19 cellular contexts compared by ENCODE assay signal in genomic region chr3:144167634-144168033, GRCh38.
DNase-seq lines count a peak whose midpoint lies in the region; ATAC-seq, FAIRE-seq and TF ChIP-seq lines count a peak whose summit lies in the region.
"Had no signal": no experiment of that assay in that cellular context is flagged by ENCODE, and none has a peak within 500 bp of the region (broad histone marks: within the 10 kb centered on the region; RNA-seq: fewer than 3 reads in every experiment).

No MANE protein-coding gene starts in this region.

- FAIRE-seq in H54 (lab: Jason Lieb, UNC) = no peak
- FAIRE-seq: G401.6, GM12891 had no signal

- TF ChIP-seq CTCF in GM12865 (IDR thresholded peaks at IDR 0.05; ENCODE audit: insufficient read depth, low read depth, low read length, missing control alignments) = no peak
- TF ChIP-seq CTCF in OCI-LY3 (IDR thresholded peaks at IDR 0.05; ENCODE audit: low read depth, low read length) = no peak
- TF ChIP-seq CTCF in hepatocyte (IDR thresholded peaks at IDR 0.05; ENCODE audit: poor library complexity) = no peak

- no peaks in the 10 kb centered on the region for H3K9me2 ChIP-seq in hepatocyte (replicated peaks; ENCODE audit: insufficient read depth)

- H3K27ac ChIP-seq in OCI-LY3 (ENCODE audit: low read length) = peak overlapping the region; percentile 36; the same call in 1 of the 2 replicates
- no peak overlapping the region for H3K27ac ChIP-seq in hepatocyte

- H3K9me3 ChIP-seq in OCI-LY3 (ENCODE audit: insufficient read depth, low read length) = no peaks in the 10 kb centered on the region
- H3K9me3 ChIP-seq in hepatocyte (ENCODE audit: low read depth) = no peaks in the 10 kb centered on the region

- H3K4me2 ChIP-seq in OCI-LY3 (ENCODE audit: low read length) = peak overlapping the region; percentile 72
- no peak overlapping the region for H3K4me2 ChIP-seq in hepatocyte

- no peaks in the 10 kb centered on the region for H3K27me3 ChIP-seq in OCI-LY3 (ENCODE audit: low read depth, low read length)
- no peaks in the 10 kb centered on the region for H3K27me3 ChIP-seq in hepatocyte

- H3K4me3 ChIP-seq in GM12865 (ENCODE audit: low read depth, low read length) (no peak overlapping the region), OCI-LY3 (ENCODE audit: low read length) (peak overlapping the region; percentile 28), hepatocyte (no peak overlapping the region)

- peak overlapping the region; percentile 17; the same call in 1 of the 2 replicates for H3K9ac ChIP-seq in OCI-LY3 (ENCODE audit: low read length)

- no peak overlapping the region for H2AFZ ChIP-seq in OCI-LY3 (ENCODE audit: low read depth, low read length)
- no peak overlapping the region for H2AFZ ChIP-seq in hepatocyte

- H3K4me1 ChIP-seq in OCI-LY3 (ENCODE audit: low read length) (peaks cover 56% of the 10 kb centered on the region), hepatocyte (ENCODE audit: insufficient read depth) (peaks cover 7% of the 10 kb centered on the region)

- no peak for TF ChIP-seq POLR2A in H54 (IDR thresholded peaks at IDR 0.05; ENCODE audit: low read depth, low read length)

- H3K36me3 ChIP-seq in OCI-LY3 (replicated peaks; ENCODE audit: low read depth, low read length) (no peaks in the 10 kb centered on the region), hepatocyte (replicated peaks; ENCODE audit: insufficient read depth, low read depth) (no peaks in the 10 kb centered on the region)

- ATAC-seq in GM18867 (IDR thresholded peaks at IDR 0.05; ENCODE audit: unreplicated experiment) (peak; percentile 52), GM19395 (IDR thresholded peaks at IDR 0.05; ENCODE audit: unreplicated experiment) (peak; percentile 55)

- H3K79me2 ChIP-seq in OCI-LY3 (ENCODE audit: low read length) = 0 out of 2 replicates have a peak, but pooled peaks cover 3% of the 10 kb centered on the region
- H3K79me2 ChIP-seq in hepatocyte = no peaks in the 10 kb centered on the region

- H4K20me1 ChIP-seq in OCI-LY3 (ENCODE audit: insufficient read depth, low read length) (no peaks in the 10 kb centered on the region), hepatocyte (ENCODE audit: insufficient read depth, poor library complexity, severe bottlenecking) (no peaks in the 10 kb centered on the region)

- WGBS in hepatocyte (ENCODE audit: low lambda C conversion rate, missing lambda C conversion rate) = 98% methylated on average over 2 of the region's 2 CpGs

- DNase-seq in GM12865 (ENCODE audit: low read depth) (peak; percentile 16), hepatocyte (ENCODE audit: low spot score) (no peak), H54 (ENCODE audit: insufficient read length, low spot score) (no peak), GM19240 (ENCODE audit: insufficient read length, low spot score) (no peak)
- DNase-seq in stimulated activated CD4-positive, alpha-beta T cell treated with anti-CD3 and anti-CD28 coated beads, Interleukin-2, amount 100 ng/mL, for 48 hours = no peak
- DNase-seq: C1 segment of cervical spinal cord; Calu3; CD4-positive, alpha-beta memory T cell; COR-L47; DMS153; DND-41; GOT3; H7; HCEC 1CT had no signal
